ENCODE assay signal across 8 cellular contexts in genomic region chr4:131774382-131774781, GRCh38.
DNase-seq lines count a peak whose midpoint lies in the region; ATAC-seq, FAIRE-seq and TF ChIP-seq lines count a peak whose summit lies in the region.
"Not testable (repeated sequence)": the region's sequence is repeated elsewhere in the genome, so short reads cannot be mapped to it uniquely, and the experiment has no call there.

No MANE protein-coding gene starts in this region.

- H3K9me3 ChIP-seq in BE2C; HCT116 (ENCODE audit: control insufficient read depth in 1 of 2, insufficient read depth in 1 of 2, low read depth in 1 of 2, low read length in 2 of 2); mesenchymal stem cell (ENCODE audit: control insufficient read depth, low read length): not testable (repeated sequence)

- H3K4me3 Mint-ChIP-seq in type B pancreatic cell: not testable (repeated sequence)

- not testable (repeated sequence) for H3K4me1 ChIP-seq in BE2C; HCT116 (ENCODE audit: control insufficient read depth in 1 of 2, insufficient read depth in 2 of 2, low read length in 2 of 2); mesenchymal stem cell (ENCODE audit: control insufficient read depth, insufficient read depth, low read depth, low read length)

- not testable (repeated sequence) for H3K18ac ChIP-seq in mesenchymal stem cell (ENCODE audit: low read depth in 1 of 2, low read length in 2 of 2)

- H2BK15ac ChIP-seq in mesenchymal stem cell (ENCODE audit: low read depth, poor library complexity, severe bottlenecking): not testable (repeated sequence)

- not testable (repeated sequence) for H3K79me2 ChIP-seq in HCT116 (ENCODE audit: insufficient read depth, low read length)

- H3K79me1 ChIP-seq in mesenchymal stem cell (replicated peaks; ENCODE audit: low read length, poor library complexity, severe bottlenecking): not testable (repeated sequence)

- not testable (repeated sequence) for H3K27me3 ChIP-seq in BE2C; HCT116 (ENCODE audit: insufficient read depth, low read length); bronchial epithelial cell (ENCODE audit: control insufficient read depth, insufficient read depth, low read length); mesenchymal stem cell (ENCODE audit: control insufficient read depth in 1 of 2, insufficient read depth in 1 of 2, low read length in 2 of 2)

- TF ChIP-seq RAD21 in HCT116 (IDR thresholded peaks at IDR 0.05; ENCODE audit: low read depth): not testable (repeated sequence)

- not testable (repeated sequence) for H3K4ac ChIP-seq in mesenchymal stem cell (ENCODE audit: low read depth in 1 of 2, low read length in 2 of 2)

- H3K27ac ChIP-seq in HCT116 (ENCODE audit: low read depth, low read length): not testable (repeated sequence)
- peak overlapping the region; percentile 69 for H3K27ac ChIP-seq in mesenchymal stem cell (ENCODE audit: low read length, poor library complexity, severe bottlenecking)

- not testable (repeated sequence) for H4K91ac ChIP-seq in mesenchymal stem cell (ENCODE audit: low read length)

- H3K4me2 ChIP-seq in HCT116 (ENCODE audit: low read length); mesenchymal stem cell (ENCODE audit: low read length, poor library complexity, severe bottlenecking): not testable (repeated sequence)

- DNase-seq in BE2C (peak; percentile 42), HCT116 (ENCODE audit: low read depth, low spot score) (peak; percentile 12), NCI-H226 (peak; percentile 43), SW 1271 (lab: John Stamatoyannopoulos, UW) (peak; percentile 9 to 16), bronchial epithelial cell (ENCODE audit: low read depth) (peak; percentile 57), fibroblast of the aortic adventitia (ENCODE audit: low read depth) (peak; percentile 94), mesenchymal stem cell (peak; percentile 53)
- DNase-seq in type B pancreatic cell (ENCODE audit: extremely low spot score, unreplicated experiment): not testable (repeated sequence)

- not testable (repeated sequence) for H4K20me1 ChIP-seq in HCT116 (ENCODE audit: insufficient read depth)

- CTCF ChIA-PET in HCT116 (lab: Charles Lee): not testable (repeated sequence)

- H3K9me2 ChIP-seq in HCT116 (ENCODE audit: insufficient read depth): not testable (repeated sequence)

- H3K23ac ChIP-seq in mesenchymal stem cell (ENCODE audit: low read length in 2 of 2): not testable (repeated sequence)

- peak overlapping the region; percentile 42 for H3K27ac Mint-ChIP-seq in type B pancreatic cell

- H2BK5ac ChIP-seq in mesenchymal stem cell (ENCODE audit: low read depth, low read length, poor library complexity, severe bottlenecking): not testable (repeated sequence)

- not testable (repeated sequence) for H3K27me3 Mint-ChIP-seq in type B pancreatic cell

- not testable (repeated sequence) for H4K8ac ChIP-seq in mesenchymal stem cell (ENCODE audit: low read length)

- ATAC-seq in HCT116: not testable (repeated sequence)

- H2AK5ac ChIP-seq in mesenchymal stem cell (ENCODE audit: low read length, severe bottlenecking): not testable (repeated sequence)

- intact Hi-C loops in HCT116 (cut with micrococcal nuclease): not testable (repeated sequence)

- TF ChIP-seq CTCF in BE2C (IDR thresholded peaks at IDR 0.05; ENCODE audit: low read depth, low read length); HCT116 (IDR thresholded peaks at IDR 0.05 in 2 of 3, conservative IDR thresholded peaks at IDR 0.05 in 1 of 3; ENCODE audit: borderline replicate concordance in 1 of 3, insufficient read depth in 1 of 3, low read depth in 2 of 3, low read length in 2 of 3); bronchial epithelial cell (IDR thresholded peaks at IDR 0.05; ENCODE audit: insufficient read depth, low read length, severe bottlenecking); fibroblast of the aortic adventitia (IDR thresholded peaks at IDR 0.05; ENCODE audit: insufficient read depth, low read length); type B pancreatic cell (conservative IDR thresholded peaks at IDR 0.05): not testable (repeated sequence)

- H3K14ac ChIP-seq in mesenchymal stem cell (ENCODE audit: low read length in 2 of 2): not testable (repeated sequence)

- TF ChIP-seq POLR2A in HCT116 (IDR thresholded peaks at IDR 0.05; ENCODE audit: borderline replicate concordance, extremely low read depth, insufficient read depth, insufficient read length): not testable (repeated sequence)

- 0% methylated on average over 1 of the region's 3 CpGs for WGBS in mesenchymal stem cell

- POLR2A ChIA-PET in HCT116 (lab: Charles Lee): not testable (repeated sequence)

- H3K36me3 Mint-ChIP-seq in type B pancreatic cell: not testable (repeated sequence)

- not testable (repeated sequence) for BruUV-seq in HCT116 (replicated peaks; lab: Mats Ljungman, UMichigan)

- H2BK120ac ChIP-seq in mesenchymal stem cell (ENCODE audit: low read depth, low read length): not testable (repeated sequence)

- peak overlapping the region; percentile 90 for H2AFZ ChIP-seq in HCT116 (ENCODE audit: low read depth, low read length, poor library complexity, severe bottlenecking)
- H2AFZ ChIP-seq in mesenchymal stem cell (ENCODE audit: low read depth, low read length): not testable (repeated sequence)

- H3K9me3 Mint-ChIP-seq in type B pancreatic cell: not testable (repeated sequence)

- RAD21 ChIA-PET in HCT116 (lab: Charles Lee; ENCODE audit: low non-redundant PET in 1 of 2, low total read pairs in 2 of 2, uncharacterized antibody in 2 of 2, unreplicated experiment in 2 of 2): not testable (repeated sequence)

- H3K9ac ChIP-seq in HCT116 (ENCODE audit: low read length): not testable (repeated sequence)
- peak overlapping the region; percentile 68 for H3K9ac ChIP-seq in mesenchymal stem cell (ENCODE audit: low read length)

- FAIRE-seq in bronchial epithelial cell (lab: Jason Lieb, UNC): not testable (repeated sequence)

- not testable (repeated sequence) for H3K36me3 ChIP-seq in BE2C; HCT116 (ENCODE audit: control insufficient read depth in 1 of 2, insufficient read depth in 2 of 2, low read length in 2 of 2); bronchial epithelial cell (ENCODE audit: control insufficient read depth, insufficient read depth, low read length); mesenchymal stem cell (ENCODE audit: control insufficient read depth in 1 of 2, insufficient read depth in 2 of 2, low read depth in 1 of 2, low read length in 2 of 2)

- H3K4me1 Mint-ChIP-seq in type B pancreatic cell (ENCODE audit: unreplicated experiment): not testable (repeated sequence)

- not testable (repeated sequence) for H3K4me3 ChIP-seq in BE2C (ENCODE audit: low read depth, low read length); HCT116 (replicated peaks in 1 of 2; ENCODE audit: low read depth in 1 of 2, low read length in 2 of 2); bronchial epithelial cell (ENCODE audit: low read depth, low read length); fibroblast of the aortic adventitia (ENCODE audit: low read depth, low read length); mesenchymal stem cell (ENCODE audit: insufficient read depth in 1 of 2, low read depth in 1 of 2, low read length in 2 of 2)

- H2BK12ac ChIP-seq in mesenchymal stem cell (ENCODE audit: low read length in 2 of 2): not testable (repeated sequence)
